Comparison of ENCODE assay signal across 12 cellular contexts in the genomic region with DNA sequence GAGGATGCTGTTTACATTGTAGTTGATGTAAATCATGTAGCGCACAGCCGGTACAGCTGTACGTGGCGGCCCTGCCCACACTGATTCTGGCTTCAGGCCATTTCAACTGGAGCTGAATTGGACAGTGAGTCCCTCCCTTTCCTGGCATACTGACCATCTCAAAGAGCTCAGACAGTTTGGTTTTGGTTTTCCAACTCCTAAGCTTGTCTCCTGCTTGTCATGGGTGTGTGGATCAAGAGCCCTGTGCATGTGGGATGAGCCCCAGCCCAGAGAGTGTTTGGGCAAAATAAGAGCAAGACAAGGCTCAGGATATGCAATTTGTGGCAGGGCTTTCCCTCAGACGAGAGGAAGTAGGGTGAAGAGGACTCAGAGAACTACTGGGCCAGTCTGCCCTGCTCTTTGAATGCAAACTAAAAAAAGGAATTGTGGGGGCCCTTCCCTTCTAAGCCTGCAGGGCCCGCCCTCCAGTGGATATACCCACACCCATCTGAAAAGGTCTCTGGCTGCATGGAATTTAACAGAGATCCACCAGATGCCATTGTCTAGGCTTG. TPM values are rescaled to one million over a fixed set of nuclear protein-coding genes. Genes with fewer than 3 reads are reported as not detected.
DNase-seq lines count a peak whose midpoint lies in the region; ATAC-seq and TF ChIP-seq lines count a peak whose summit lies in the region.
"Had no signal": no experiment of that assay in that cellular context is flagged by ENCODE, and none has a peak within 500 bp of the region (broad histone marks: within the 10 kb centered on the region; RNA-seq: fewer than 3 reads in every experiment).

No MANE protein-coding gene starts in this region.

- no peak for ATAC-seq in GM21825 (IDR thresholded peaks at IDR 0.05; ENCODE audit: unreplicated experiment)
- ATAC-seq: lower lobe of right lung had no signal

- TF ChIP-seq POLR2A in spleen (IDR thresholded peaks at IDR 0.05) = no peak

- intact Hi-C loops in cardiac septum (cut with DNase I) (no loop called here), spleen (cut with DNase I; ENCODE audit: low total_unique reads) (no loop called here)

- H3K4me3 ChIP-seq in spleen = no peak overlapping the region
- H3K4me3 ChIP-seq: lower lobe of right lung had no signal

- POLR2A ChIA-PET in RWPE1 (lab: Yijun Ruan, JAX; ENCODE audit: low non-redundant PET) = no interaction called here

- H3K27me3 ChIP-seq in spleen (replicated peaks in 1 of 7) = no peaks in the 10 kb centered on the region

- CTCF ChIA-PET in RWPE1 (lab: Yijun Ruan, JAX) = no interaction called here

- TF ChIP-seq CTCF in spleen (IDR thresholded peaks at IDR 0.05 in 8 of 11, conservative IDR thresholded peaks at IDR 0.05 in 3 of 11) (no peak), RWPE1 (conservative IDR thresholded peaks at IDR 0.05; ENCODE audit: low read depth) (no peak)

- peaks cover 0 to 25% (median 7%) of the 10 kb centered on the region in 6 donors for H3K4me1 ChIP-seq in spleen
- H3K4me1 ChIP-seq: lower lobe of right lung had no signal

- H3K27ac ChIP-seq in spleen (peak overlapping the region in 7 of 8 donors; percentile 42 to 65 (median 57)), RWPE1 (no peak overlapping the region)
- H3K27ac ChIP-seq: lower lobe of right lung had no signal

- H3K36me3 ChIP-seq in spleen = no peaks in the 10 kb centered on the region
- H3K36me3 ChIP-seq: lower lobe of right lung had no signal

- no peaks in the 10 kb centered on the region for H3K9me3 ChIP-seq in spleen
- H3K9me3 ChIP-seq: lower lobe of right lung had no signal

- 31 to 56% (median 35%) methylated on average over 6 of the region's 6 CpGs for WGBS in spleen, 5 donors

- peak; percentile 29 for DNase-seq in DMS53 (lab: John Stamatoyannopoulos, UW)
- no peak for DNase-seq in DMS53 treated with DMSO at 0.1 percent for 48 hours (lab: John Stamatoyannopoulos, UW; ENCODE audit: unreplicated experiment)
- peak; percentile 13 for DNase-seq in SHP77 treated with DMSO at 0.1 percent for 48 hours (lab: John Stamatoyannopoulos, UW)
- DNase-seq in cardiac septum (ENCODE audit: low spot score) = peak; percentile 49
- no peak for DNase-seq in spleen
- no peak for DNase-seq in RWPE1 (ENCODE audit: low spot score)
- no peak for DNase-seq in activated gamma-delta T cell treated with Interleukin-2 at 50 U/mL for 16 hours
- DNase-seq: effector CD4-positive, alpha-beta T cell; lower lobe of right lung; RPMI8226; stimulated activated CD4-positive, alpha-beta T cell treated with anti-CD3 and anti-CD28 coated beads, Interleukin-15, amount 100 ng/mL, for 24 hours had no signal

RNA-seq across cellular contexts. Expression of gene ITGA11, which starts 13.3 kb away (rescaled TPM):
- total RNA-seq in cardiac septum (9.3 TPM), spleen (10 to 100 TPM in 1 of 7 donors, 1 to 10 TPM in 6; 4.7 to 17.2 (median 7.2) TPM)
- 1 to 10 TPM in 1 of 3 donors, under 1 TPM in 2; 0.27 to 1.1 (median 0.37) TPM for polyA plus RNA-seq in spleen

Comparison
In these comparisons a context has a peak if more than half of its experiments do, and no peak if none do; other contexts are left out.
1. DNase-seq: peak in DMS53 (single experiment), SHP77 treated with DMSO at 0.1 percent for 48 hours (single experiment) and cardiac septum (single experiment); none in DMS53 treated with DMSO at 0.1 percent for 48 hours (single experiment), spleen (single experiment), RWPE1 (single experiment) and activated gamma-delta T cell treated with Interleukin-2 at 50 U/mL for 16 hours (single experiment).